In genomic region chrX:153168423-153168822, GRCh38 we compare ENCODE assay signal across 3 cellular contexts. TPM values are rescaled to one million over a fixed set of nuclear protein-coding genes. Genes with fewer than 3 reads are reported as not detected.
"Had no signal": no experiment of that assay in that cellular context is flagged by ENCODE, and none has a peak within 500 bp of the region (broad histone marks: within the 10 kb centered on the region; RNA-seq: fewer than 3 reads in every experiment).

No MANE protein-coding gene starts in this region.

RNA-seq across cellular contexts. Expression of gene MAGEA1, which starts 10.7 kb away (rescaled TPM):
- polyA plus RNA-seq: GM23248, GM23338, H1 had no signal
